9 cellular contexts compared by ENCODE assay signal in the genomic region with DNA sequence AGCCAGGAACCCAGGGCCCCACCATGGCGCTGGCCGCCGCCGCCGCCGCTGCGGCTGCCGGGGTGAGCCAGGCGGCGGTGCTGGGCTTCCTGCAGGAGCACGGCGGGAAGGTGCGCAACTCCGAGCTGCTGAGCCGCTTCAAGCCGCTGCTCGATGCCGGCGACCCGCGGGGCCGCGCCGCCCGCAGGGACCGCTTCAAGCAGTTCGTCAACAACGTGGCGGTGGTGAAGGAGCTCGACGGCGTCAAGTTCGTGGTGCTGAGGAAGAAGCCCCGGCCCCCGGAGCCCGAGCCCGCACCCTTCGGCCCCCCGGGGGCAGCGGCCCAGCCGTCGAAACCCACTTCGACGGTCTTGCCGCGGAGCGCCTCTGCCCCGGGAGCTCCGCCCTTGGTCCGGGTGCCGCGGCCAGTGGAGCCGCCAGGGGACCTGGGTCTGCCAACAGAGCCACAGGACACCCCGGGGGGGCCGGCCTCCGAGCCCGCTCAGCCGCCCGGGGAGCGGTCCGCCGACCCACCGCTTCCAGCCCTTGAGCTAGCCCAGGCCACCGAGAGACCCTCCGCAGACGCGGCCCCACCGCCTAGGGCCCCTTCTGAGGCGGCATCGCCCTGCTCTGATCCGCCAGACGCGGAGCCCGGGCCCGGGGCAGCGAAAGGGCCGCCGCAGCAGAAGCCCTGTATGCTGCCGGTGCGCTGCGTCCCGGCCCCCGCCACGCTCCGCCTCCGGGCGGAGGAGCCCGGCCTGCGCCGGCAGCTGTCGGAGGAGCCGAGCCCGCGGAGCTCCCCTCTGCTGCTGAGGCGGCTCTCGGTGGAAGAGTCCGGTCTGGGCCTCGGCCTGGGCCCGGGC. TPM values are rescaled to one million over a fixed set of nuclear protein-coding genes. Genes with fewer than 3 reads are reported as not detected.
DNase-seq lines count a peak whose midpoint lies in the region; ATAC-seq and TF ChIP-seq lines count a peak whose summit lies in the region.
"Had no signal": no experiment of that assay in that cellular context is flagged by ENCODE, and none has a peak within 500 bp of the region (broad histone marks: within the 10 kb centered on the region; RNA-seq: fewer than 3 reads in every experiment).

No MANE protein-coding gene starts in this region.

- H3K36me3 Mint-ChIP-seq in activated naive CD4-positive, alpha-beta T cell treated with anti-CD3 and anti-CD28 coated beads, Interleukin-2, amount 50 U/mL, for 72 hours, result peaks cover 5% of the 10 kb centered on the region in 2 donors

- in situ Hi-C loops in HAP-1 (cut with MboI; ENCODE audit: low sequenced_read_pairs), result no loop called here

- WGBS in iPS DF 6.9 (ENCODE audit: insufficient coverage, insufficient read length), result no CpG with 5 or more reads among the region's 99 CpGs

- H3K4me1 ChIP-seq in BE2C, result peaks cover 4% of the 10 kb centered on the region
- peaks cover 5% of the 10 kb centered on the region for H3K4me1 ChIP-seq in HAP-1
- peaks cover 4% of the 10 kb centered on the region; the same call in 1 of the 2 replicates for H3K4me1 ChIP-seq in iPS DF 6.9 (ENCODE audit: control insufficient read depth, insufficient read depth, low read length)

- TF ChIP-seq CTCF in BE2C (IDR thresholded peaks at IDR 0.05; ENCODE audit: low read depth, low read length), result no peak

- H3K9me3 ChIP-seq in BE2C (peaks cover 3% of the 10 kb centered on the region; the same call in 1 of the 2 replicates), HAP-1 (no peaks in the 10 kb centered on the region), iPS DF 6.9 (ENCODE audit: control insufficient read depth, insufficient read depth, low read length) (no peaks in the 10 kb centered on the region)

- DNase-seq in BE2C (peak; percentile 57), HAP-1 (ENCODE audit: low spot score in 2 of 2) (peak; percentile 18 to 51), iPS DF 6.9 (ENCODE audit: low read depth, low spot score) (no peak), COLO829 (ENCODE audit: low spot score) (no peak)
- DNase-seq in activated naive CD4-positive, alpha-beta T cell treated with anti-CD3 and anti-CD28 coated beads, Interleukin-2, amount 50 U/mL, for 72 hours (ENCODE audit: low spot score in 2 of 2), result no peak
- no peak for DNase-seq in stimulated activated naive CD4-positive, alpha-beta T cell treated with Interleukin-2 at 50 U/mL for 16 hours (lab: John Stamatoyannopoulos, UW)

- H3K4me3 ChIP-seq in BE2C (ENCODE audit: low read depth, low read length) (peak overlapping the region; percentile 58), HAP-1 (peak overlapping the region; percentile 22), iPS DF 6.9 (ENCODE audit: low read length) (peak overlapping the region; percentile 3), skin epidermis (peak overlapping the region; percentile 1 to 34 (median 23))

- H3K36me3 ChIP-seq in BE2C (no peaks in the 10 kb centered on the region), HAP-1 (replicated peaks) (no peaks in the 10 kb centered on the region), iPS DF 6.9 (ENCODE audit: control insufficient read depth, insufficient read depth, low read length) (no peaks in the 10 kb centered on the region)

- H3K27me3 ChIP-seq in BE2C (no peaks in the 10 kb centered on the region), HAP-1 (ENCODE audit: low read depth) (no peaks in the 10 kb centered on the region), iPS DF 6.9 (ENCODE audit: control insufficient read depth, insufficient read depth, low read length) (peaks cover 36% of the 10 kb centered on the region)

- H3K27ac Mint-ChIP-seq in activated naive CD4-positive, alpha-beta T cell treated with anti-CD3 and anti-CD28 coated beads, Interleukin-2, amount 50 U/mL, for 72 hours, result no peak overlapping the region
- H3K27ac Mint-ChIP-seq: stimulated activated naive CD8-positive, alpha-beta T cell treated with anti-CD3 and anti-CD28 coated beads, Interleukin-15, Interleukin-2, amounts not matched to agents 100 ng/mL and 50 ng/mL, for 24 hours had no signal

- no peaks in the 10 kb centered on the region for H3K9me3 Mint-ChIP-seq in activated naive CD4-positive, alpha-beta T cell treated with anti-CD3 and anti-CD28 coated beads, Interleukin-2, amount 50 U/mL, for 72 hours
- H3K9me3 Mint-ChIP-seq: stimulated activated naive CD8-positive, alpha-beta T cell treated with anti-CD3 and anti-CD28 coated beads, Interleukin-15, Interleukin-2, amounts not matched to agents 100 ng/mL and 50 ng/mL, for 24 hours had no signal

- peak; percentile 56 to 67 for ATAC-seq in activated naive CD4-positive, alpha-beta T cell treated with anti-CD3 and anti-CD28 coated beads, Interleukin-2, amount 50 U/mL, for 72 hours
- ATAC-seq in GM18907 (IDR thresholded peaks at IDR 0.05; ENCODE audit: unreplicated experiment), result no peak

- H3K27ac ChIP-seq in iPS DF 6.9 (ENCODE audit: low read length), result no peak overlapping the region
- no peak overlapping the region for H3K27ac ChIP-seq in skin epidermis

RNA-seq across cellular contexts. Expression of a gene that starts 0.7 kb away (rescaled TPM):
- not detected for polyA plus RNA-seq in BE2C (2012; ENCODE audit: insufficient read depth, insufficient read length, low read depth)
- not detected for total RNA-seq in activated naive CD4-positive, alpha-beta T cell treated with anti-CD3 and anti-CD28 coated beads, Interleukin-2, amount 50 U/mL, for 72 hours

RNA-seq across cellular contexts. Expression of a gene that starts 16.6 kb away (rescaled TPM):
- 1.9 TPM for polyA plus RNA-seq in BE2C (2012; ENCODE audit: insufficient read depth, insufficient read length, low read depth)
- 1 to 10 TPM; 1.3 to 2.3 TPM for total RNA-seq in activated naive CD4-positive, alpha-beta T cell treated with anti-CD3 and anti-CD28 coated beads, Interleukin-2, amount 50 U/mL, for 72 hours

RNA-seq across cellular contexts. Expression of a gene that starts 36.8 kb away (rescaled TPM):
- 34.7 TPM for polyA plus RNA-seq in BE2C (2012; ENCODE audit: insufficient read depth, insufficient read length, low read depth)
- total RNA-seq in activated naive CD4-positive, alpha-beta T cell treated with anti-CD3 and anti-CD28 coated beads, Interleukin-2, amount 50 U/mL, for 72 hours, result 10 to 100 TPM in 1 of 2 donors, 1 to 10 TPM in 1; 9.4 to 15.5 TPM

RNA-seq across cellular contexts. Expression of a gene that starts 52.4 kb away (rescaled TPM):
- polyA plus RNA-seq in BE2C (2012; ENCODE audit: insufficient read depth, insufficient read length, low read depth), result 3.0 TPM
- 1 to 10 TPM; 1.1 to 1.3 TPM for total RNA-seq in activated naive CD4-positive, alpha-beta T cell treated with anti-CD3 and anti-CD28 coated beads, Interleukin-2, amount 50 U/mL, for 72 hours

RNA-seq across cellular contexts. Expression of a gene that starts 52.6 kb away (rescaled TPM):
- polyA plus RNA-seq in BE2C (2012; ENCODE audit: insufficient read depth, insufficient read length, low read depth), result 803 TPM
- 100 to 1,000 TPM; 396 to 399 TPM for total RNA-seq in activated naive CD4-positive, alpha-beta T cell treated with anti-CD3 and anti-CD28 coated beads, Interleukin-2, amount 50 U/mL, for 72 hours

Comparison
In these comparisons a context has a peak if more than half of its experiments do, and no peak if none do; other contexts are left out.
1. DNase-seq: peak in BE2C (single experiment) and HAP-1 (2 of 2); none in activated naive CD4-positive, alpha-beta T cell treated with anti-CD3 and anti-CD28 coated beads, Interleukin-2, amount 50 U/mL, for 72 hours (0 of 2), iPS DF 6.9 (single experiment), stimulated activated naive CD4-positive, alpha-beta T cell treated with Interleukin-2 at 50 U/mL for 16 hours (single experiment) and COLO829 (single experiment).
2. H3K4me3 ChIP-seq: peak in every context shown above with its lines; median percentile 58 in BE2C; 23 in skin epidermis; 22 in HAP-1; 3 in iPS DF 6.9.